ENCODE assay signal across 15 cellular contexts in genomic region chr18:42509702-42510424, GRCh38.
DNase-seq lines count a peak whose midpoint lies in the region; ATAC-seq lines count a peak whose summit lies in the region.
"Had no signal": no experiment of that assay in that cellular context is flagged by ENCODE, and none has a peak within 500 bp of the region (broad histone marks: within the 10 kb centered on the region; RNA-seq: fewer than 3 reads in every experiment).

No MANE protein-coding gene starts in this region.

- peak; percentile 96 for ATAC-seq in GM18909 (IDR thresholded peaks at IDR 0.05; ENCODE audit: poor library complexity, unreplicated experiment)
- ATAC-seq in GM21786 (IDR thresholded peaks at IDR 0.05; ENCODE audit: unreplicated experiment), result peak; percentile 90
- ATAC-seq in HG03175 (IDR thresholded peaks at IDR 0.05; ENCODE audit: unreplicated experiment), result peak; percentile 93
- ATAC-seq in HG02884 (IDR thresholded peaks at IDR 0.05; ENCODE audit: unreplicated experiment), result no peak
- ATAC-seq: activated naive CD8-positive, alpha-beta T cell treated with anti-CD3 and anti-CD28 coated beads, Interleukin-2, amount 50 U/mL, for 24 hours; heart right ventricle; lower lobe of right lung; stimulated activated naive CD8-positive, alpha-beta T cell treated with anti-CD3 and anti-CD28 coated beads, Interleukin-15, amount 100 ng/mL, for 72 hours had no signal

- peak; percentile 53 for DNase-seq in left kidney (ENCODE audit: low read depth, low spot score)
- no peak for DNase-seq in activated gamma-delta T cell (lab: John Stamatoyannopoulos, UW)
- no peak for DNase-seq in Ammon's horn (ENCODE audit: low spot score)
- DNase-seq in ecto neural progenitor cell (ENCODE audit: low spot score), result no peak
- DNase-seq: activated naive CD8-positive, alpha-beta T cell treated with anti-CD3 and anti-CD28 coated beads, Interleukin-2, amount 50 U/mL, for 24 hours; BE2C; cerebellar nuclear complex; heart right ventricle; lower lobe of right lung; stimulated activated naive CD8-positive, alpha-beta T cell treated with anti-CD3 and anti-CD28 coated beads, Interleukin-15, amount 100 ng/mL, for 72 hours; WERI-Rb-1 had no signal
